Comparison of ENCODE assay signal across 8 cellular contexts in the genomic region with DNA sequence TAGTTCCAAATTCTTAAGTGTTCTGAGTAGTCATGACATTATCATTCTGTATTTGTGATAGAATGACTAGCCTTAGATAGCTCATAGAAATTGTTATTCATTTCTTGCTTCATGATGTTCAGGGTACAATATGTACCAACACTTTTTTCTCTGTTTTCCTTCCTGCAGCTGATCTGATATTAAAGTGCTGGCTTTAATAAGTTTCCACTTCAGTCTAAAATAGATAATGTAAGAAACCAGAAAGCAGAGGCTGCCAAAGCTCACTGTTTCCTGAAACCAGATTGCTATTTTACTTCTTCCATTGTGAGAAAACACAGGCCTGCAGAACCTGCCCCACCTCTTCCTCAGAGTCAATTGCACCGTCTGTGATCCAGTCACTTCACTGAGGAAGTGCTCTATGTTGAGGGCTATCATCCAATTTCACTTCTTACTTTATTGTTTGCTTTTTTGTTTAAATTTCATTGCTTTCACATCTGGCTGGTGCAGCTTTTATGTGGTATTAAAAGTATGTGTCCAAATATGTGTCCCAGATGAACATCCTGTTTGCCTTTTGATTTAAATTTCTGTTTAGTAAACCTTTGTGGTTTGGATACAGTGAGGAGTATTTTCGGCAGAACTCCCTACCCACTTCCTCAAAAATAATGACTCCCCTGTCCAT.
DNase-seq lines count a peak whose midpoint lies in the region; ATAC-seq, FAIRE-seq and TF ChIP-seq lines count a peak whose summit lies in the region.

No MANE protein-coding gene starts in this region.

- no peak overlapping the region for H2BK120ac ChIP-seq in H1 (replicated peaks; ENCODE audit: low read depth, low read length)

- no peak overlapping the region for H3K18ac ChIP-seq in H1 (ENCODE audit: extremely low read depth, low read length)

- no peak overlapping the region for H3K4me3 Mint-ChIP-seq in naive thymus-derived CD4-positive, alpha-beta T cell
- H3K4me3 Mint-ChIP-seq in activated CD4-positive, alpha-beta T cell treated with anti-CD3 and anti-CD28 coated beads, Interleukin-2, amount 10 ng/mL, durations not matched to agents 7 days and 5 days: no peak overlapping the region
- H3K4me3 Mint-ChIP-seq in T-cell: no peak overlapping the region

- no peak overlapping the region for H3K56ac ChIP-seq in H1 (replicated peaks; ENCODE audit: insufficient read length, low read depth, low read length)

- H3K9me3 Mint-ChIP-seq in naive thymus-derived CD4-positive, alpha-beta T cell: peaks cover 0 to 8% (median 0%) of the 10 kb centered on the region in 11 donors
- H3K9me3 Mint-ChIP-seq in activated CD4-positive, alpha-beta T cell treated with anti-CD3 and anti-CD28 coated beads, Interleukin-2, amount 10 ng/mL, durations not matched to agents 7 days and 5 days: no peaks in the 10 kb centered on the region
- peaks cover 0 to 3% (median 3%) of the 10 kb centered on the region in 3 donors for H3K9me3 Mint-ChIP-seq in T-cell

- no peaks in the 10 kb centered on the region for H3K79me1 ChIP-seq in H1 (ENCODE audit: low read depth, low read length)

- no peak overlapping the region for H3K27ac Mint-ChIP-seq in naive thymus-derived CD4-positive, alpha-beta T cell
- H3K27ac Mint-ChIP-seq in activated CD4-positive, alpha-beta T cell treated with anti-CD3 and anti-CD28 coated beads, Interleukin-2, amount 10 ng/mL, durations not matched to agents 7 days and 5 days: no peak overlapping the region
- H3K27ac Mint-ChIP-seq in T-cell: no peak overlapping the region

- POLR2A ChIA-PET in H1 (lab: Charles Lee; ENCODE audit: partially characterized antibody): no interaction called here
- POLR2A ChIA-PET in naive thymus-derived CD4-positive, alpha-beta T cell (lab: Charles Lee): no interaction called here
- POLR2A ChIA-PET in activated CD4-positive, alpha-beta T cell treated with anti-CD3 and anti-CD28 coated beads, Interleukin-2, amount 10 ng/mL, durations not matched to agents 7 days and 5 days (lab: Charles Lee): no interaction called here
- POLR2A ChIA-PET in T-cell (lab: Charles Lee): no interaction called here

- H3K23me2 ChIP-seq in H1 (ENCODE audit: low read depth, low read length): no peaks in the 10 kb centered on the region

- H2AFZ ChIP-seq in Loucy (ENCODE audit: low read length): peak overlapping the region; percentile 68
- H2AFZ ChIP-seq in H1 (ENCODE audit: low read length): peak overlapping the region; percentile 49; the same call in 1 of the 2 replicates

- TF ChIP-seq CTCF in Loucy (conservative IDR thresholded peaks at IDR 0.05; ENCODE audit: low read length) (no peak), H1 (IDR thresholded peaks at IDR 0.05; ENCODE audit: control extremely low read depth in 1 of 3, insufficient read depth in 1 of 3, low read depth in 1 of 3, low read length in 3 of 3) (no peak)

- FAIRE-seq in H1 (lab: Jason Lieb, UNC): no peak

- H3K4me2 ChIP-seq in Loucy (ENCODE audit: low read depth, low read length, poor library complexity, severe bottlenecking): peak overlapping the region; percentile 60
- H3K4me2 ChIP-seq in H1 (ENCODE audit: insufficient read depth in 1 of 2, low read depth in 2 of 2, low read length in 2 of 2): no peak overlapping the region

- H3K27me3 Mint-ChIP-seq in naive thymus-derived CD4-positive, alpha-beta T cell: no peaks in the 10 kb centered on the region
- peaks cover 2% of the 10 kb centered on the region for H3K27me3 Mint-ChIP-seq in activated CD4-positive, alpha-beta T cell treated with anti-CD3 and anti-CD28 coated beads, Interleukin-2, amount 10 ng/mL, durations not matched to agents 7 days and 5 days
- no peaks in the 10 kb centered on the region for H3K27me3 Mint-ChIP-seq in T-cell

- H3K4me1 ChIP-seq in Loucy (ENCODE audit: insufficient read depth, low read length, poor library complexity, severe bottlenecking): peaks cover 4% of the 10 kb centered on the region
- H3K4me1 ChIP-seq in H1 (replicated peaks in 1 of 4; ENCODE audit: control insufficient read depth in 3 of 4, insufficient read depth in 4 of 4, low read length in 3 of 4): peaks cover 0 to 2% (median 0%) of the 10 kb centered on the region in 4 experiments; a peak in 1 of 7 replicates
- no peaks in the 10 kb centered on the region for H3K4me1 ChIP-seq in naive thymus-derived CD4-positive, alpha-beta T cell (ENCODE audit: control insufficient read depth in 2 of 2, insufficient read depth in 2 of 2, low read length in 2 of 2)

- no peak for DNase-seq in H1 (ENCODE audit: low read depth in 1 of 2, low spot score in 2 of 2)
- DNase-seq in naive thymus-derived CD4-positive, alpha-beta T cell: no peak
- no peak for DNase-seq in activated CD4-positive, alpha-beta T cell treated with anti-CD3 and anti-CD28 coated beads, Interleukin-2, amount 10 ng/mL, durations not matched to agents 7 days and 5 days
- no peak for DNase-seq in T-cell
- DNase-seq in NCI-H1417 treated with DMSO at 0.1 percent for 48 hours (lab: John Stamatoyannopoulos, UW): no peak

- no peak overlapping the region for H2BK5ac ChIP-seq in H1 (ENCODE audit: low read depth, low read length)

- no peak overlapping the region for H4K5ac ChIP-seq in H1 (ENCODE audit: insufficient read length, low read depth, low read length)

- no peaks in the 10 kb centered on the region for H3K36me3 Mint-ChIP-seq in naive thymus-derived CD4-positive, alpha-beta T cell
- H3K36me3 Mint-ChIP-seq in activated CD4-positive, alpha-beta T cell treated with anti-CD3 and anti-CD28 coated beads, Interleukin-2, amount 10 ng/mL, durations not matched to agents 7 days and 5 days (ENCODE audit: low read depth): no peaks in the 10 kb centered on the region
- H3K36me3 Mint-ChIP-seq in T-cell: no peaks in the 10 kb centered on the region

- no peak overlapping the region for H2BK20ac ChIP-seq in H1 (ENCODE audit: low read length)

- H3K27me3 ChIP-seq in Loucy (ENCODE audit: insufficient read depth, low read length, poor library complexity, severe bottlenecking) (no peaks in the 10 kb centered on the region), H1 (replicated peaks in 1 of 4; ENCODE audit: control insufficient read depth in 3 of 4, extremely low read depth in 1 of 4, insufficient read depth in 3 of 4, low read length in 3 of 4) (no peaks in the 10 kb centered on the region)
- no peaks in the 10 kb centered on the region for H3K27me3 ChIP-seq in naive thymus-derived CD4-positive, alpha-beta T cell (ENCODE audit: control insufficient read depth in 2 of 2, insufficient read depth in 2 of 2, low read length in 2 of 2)

- H4K20me1 ChIP-seq in Loucy (ENCODE audit: insufficient read depth, low read length, poor library complexity, severe bottlenecking): no peaks in the 10 kb centered on the region
- H4K20me1 ChIP-seq in H1 (replicated peaks in 1 of 2; ENCODE audit: control insufficient read depth in 1 of 2, insufficient read depth in 2 of 2, low read length in 2 of 2): no peaks in the 10 kb centered on the region

- no peak for TF ChIP-seq EP300 in H1 (IDR thresholded peaks at IDR 0.05; ENCODE audit: borderline replicate concordance in 1 of 2, low read depth in 2 of 2, low read length in 2 of 2)

- no peaks in the 10 kb centered on the region for H3K9me2 ChIP-seq in Loucy (replicated peaks; ENCODE audit: low read depth, low read length)

- H3K4me3 ChIP-seq in Loucy (ENCODE audit: low read length, poor library complexity, severe bottlenecking) (peak overlapping the region; percentile 46), H1 (ENCODE audit: extremely low read depth in 1 of 4, insufficient read depth in 2 of 4, low read depth in 3 of 4, low read length in 4 of 4) (no peak overlapping the region)
- no peak overlapping the region for H3K4me3 ChIP-seq in naive thymus-derived CD4-positive, alpha-beta T cell (ENCODE audit: low read length)

- no peak overlapping the region for H3K9ac ChIP-seq in Loucy (ENCODE audit: low read depth, low read length, poor library complexity, severe bottlenecking)
- H3K9ac ChIP-seq in H1 (replicated peaks in 1 of 4; ENCODE audit: extremely low read depth in 1 of 4, low read depth in 3 of 4, low read length in 3 of 4): no peak overlapping the region

- no peak overlapping the region for H4K91ac ChIP-seq in H1 (replicated peaks; ENCODE audit: insufficient read length, low read length)

- H3F3A ChIP-seq in Loucy (ENCODE audit: low read depth): no peaks in the 10 kb centered on the region

- no peak overlapping the region for H3K23ac ChIP-seq in H1 (ENCODE audit: insufficient read length)

- H2BK12ac ChIP-seq in H1 (ENCODE audit: low read depth, low read length): no peak overlapping the region

- H3K4me1 Mint-ChIP-seq in naive thymus-derived CD4-positive, alpha-beta T cell: peaks cover 0 to 1% (median 0%) of the 10 kb centered on the region in 7 donors
- peaks cover 5% of the 10 kb centered on the region for H3K4me1 Mint-ChIP-seq in activated CD4-positive, alpha-beta T cell treated with anti-CD3 and anti-CD28 coated beads, Interleukin-2, amount 10 ng/mL, durations not matched to agents 7 days and 5 days
- H3K4me1 Mint-ChIP-seq in T-cell: no peaks in the 10 kb centered on the region

- CTCF ChIA-PET in H1 (lab: Charles Lee; ENCODE audit: partially characterized antibody): interaction anchor here (1.6 kb wide), 1 partner anchor 32 kb away, joined by 5 read pairs; no protein-coding TSS in a partner anchor
- CTCF ChIA-PET in naive thymus-derived CD4-positive, alpha-beta T cell (lab: Charles Lee): no interaction called here
- CTCF ChIA-PET in activated CD4-positive, alpha-beta T cell treated with anti-CD3 and anti-CD28 coated beads, Interleukin-2, amount 10 ng/mL, durations not matched to agents 7 days and 5 days (lab: Charles Lee): no interaction called here
- CTCF ChIA-PET in T-cell (lab: Charles Lee): no interaction called here

- H3K9me3 ChIP-seq in Loucy (ENCODE audit: insufficient read depth, low read depth, low read length) (no peaks in the 10 kb centered on the region), H1 (ENCODE audit: insufficient read depth in 2 of 2, low read depth in 1 of 2, low read length in 1 of 2) (0 out of 4 replicates have a peak, but pooled peaks cover 0 to 2% of the 10 kb centered on the region in 2 experiments)
- no peaks in the 10 kb centered on the region for H3K9me3 ChIP-seq in naive thymus-derived CD4-positive, alpha-beta T cell (ENCODE audit: control insufficient read depth in 2 of 3, low read length in 3 of 3)

- no peaks in the 10 kb centered on the region for H3K36me3 ChIP-seq in Loucy (ENCODE audit: insufficient read depth, low read length)
- H3K36me3 ChIP-seq in H1 (ENCODE audit: control insufficient read depth in 2 of 4, insufficient read depth in 4 of 4, low read length in 3 of 4): no peaks in the 10 kb centered on the region
- no peaks in the 10 kb centered on the region for H3K36me3 ChIP-seq in naive thymus-derived CD4-positive, alpha-beta T cell (ENCODE audit: control insufficient read depth in 2 of 3, insufficient read depth in 3 of 3, low read length in 3 of 3)

- no peak overlapping the region for H2BK15ac ChIP-seq in H1 (ENCODE audit: low read length)

- H3K14ac ChIP-seq in H1 (ENCODE audit: insufficient read length): no peak overlapping the region

- no peak overlapping the region for H3K4ac ChIP-seq in H1 (replicated peaks; ENCODE audit: insufficient read length, low read depth, low read length)

- WGBS in H1 (ENCODE audit: extremely low coverage in 1 of 2, insufficient coverage in 1 of 2, insufficient read length in 1 of 2, insufficient replicate concordance in 2 of 2, low coverage in 1 of 2, low lambda C conversion rate in 2 of 2, missing lambda C conversion rate in 1 of 2), 2 experiments: 88% methylated on average over 2 of the region's 2 CpGs; no CpG with 5 or more reads in 1 of the 2 experiments

- ATAC-seq in GM19035 (IDR thresholded peaks at IDR 0.05; ENCODE audit: unreplicated experiment) (peak; percentile 50), T-cell (replicated peaks in 1 of 4) (no peak), GM19455 (IDR thresholded peaks at IDR 0.05; ENCODE audit: unreplicated experiment) (no peak)
- ATAC-seq in naive thymus-derived CD4-positive, alpha-beta T cell: peak; percentile 54

- no peak for TF ChIP-seq RAD21 in H1 (IDR thresholded peaks at IDR 0.05 in 1 of 2, conservative IDR thresholded peaks at IDR 0.05 in 1 of 2; ENCODE audit: low read depth in 2 of 2, low read length in 2 of 2)

- intact Hi-C loops in naive thymus-derived CD4-positive, alpha-beta T cell (cut with micrococcal nuclease): no loop called here

- no peak for TF ChIP-seq POLR2A in H1 (IDR thresholded peaks at IDR 0.05; ENCODE audit: control extremely low read depth in 1 of 2, low read depth in 2 of 2, low read length in 2 of 2)

- H3K79me2 ChIP-seq in Loucy (ENCODE audit: insufficient read depth, low read length) (no peaks in the 10 kb centered on the region), H1 (ENCODE audit: control insufficient read depth in 1 of 2, insufficient read depth in 2 of 2, low read length in 2 of 2) (no peaks in the 10 kb centered on the region)

- no peak overlapping the region for H3K27ac ChIP-seq in H1 (ENCODE audit: low read depth, low read length)
- no peak overlapping the region for H3K27ac ChIP-seq in naive thymus-derived CD4-positive, alpha-beta T cell (ENCODE audit: low read depth, low read length)

- H2AK5ac ChIP-seq in H1 (ENCODE audit: low read depth, low read length): no peak overlapping the region

- no peak overlapping the region for H4K8ac ChIP-seq in H1 (ENCODE audit: extremely low read depth, insufficient read depth, low read length)

Comparison
In these comparisons a context has a peak if more than half of its experiments do, and no peak if none do; other contexts are left out.
1. ATAC-seq: peak in GM19035 (single experiment) and naive thymus-derived CD4-positive, alpha-beta T cell (single experiment); none in T-cell (0 of 4) and GM19455 (single experiment).